Comparison of ENCODE assay signal across 1 cellular context in genomic region chr1:177937174-177937770, GRCh38.
TF ChIP-seq lines count a peak whose summit lies in the region.

No MANE protein-coding gene starts in this region.

TF ChIP-seq in H1, 55 proteins besides CTCF, POLR2A, EP300 and RAD21 (continued from another document):
- TF ChIP-seq SP2 (IDR thresholded peaks at IDR 0.05; ENCODE audit: low read length) (no peak), NANOG (IDR thresholded peaks at IDR 0.05; ENCODE audit: insufficient read depth, low read depth, low read length, poor library complexity, severe bottlenecking) (no peak), CTBP2 (IDR thresholded peaks at IDR 0.05; ENCODE audit: borderline replicate concordance, insufficient read depth, insufficient read length, low read length) (no peak), SP4 (IDR thresholded peaks at IDR 0.05; ENCODE audit: low read length) (no peak), ZNF274 (IDR thresholded peaks at IDR 0.05; ENCODE audit: borderline replicate concordance, extremely low read depth, low read length) (no peak), RFX5 (IDR thresholded peaks at IDR 0.05; ENCODE audit: borderline replicate concordance, low read depth, low read length) (no peak), SIRT6 (IDR thresholded peaks at IDR 0.05; ENCODE audit: low read length) (no peak), SRF (IDR thresholded peaks at IDR 0.05; ENCODE audit: low read depth, low read length) (no peak), CHD2 (IDR thresholded peaks at IDR 0.05; ENCODE audit: low read length) (no peak), TAF1 (IDR thresholded peaks at IDR 0.05; ENCODE audit: low read depth, low read length) (no peak), HDAC2 (IDR thresholded peaks at IDR 0.05; ENCODE audit: borderline replicate concordance in 1 of 2, low read depth in 2 of 2, low read length in 2 of 2) (no peak), JUND (IDR thresholded peaks at IDR 0.05; ENCODE audit: low read length) (no peak), TEAD4 (IDR thresholded peaks at IDR 0.05; ENCODE audit: low read depth, low read length) (no peak)
